In genomic region chr2:126692241-126692640, GRCh38 we compare ENCODE assay signal across 1 cellular context. TPM values are rescaled to one million over a fixed set of nuclear protein-coding genes. Genes with fewer than 3 reads are reported as not detected.
"Had no signal": no experiment of that assay in that cellular context is flagged by ENCODE, and none has a peak within 500 bp of the region (broad histone marks: within the 10 kb centered on the region; RNA-seq: fewer than 3 reads in every experiment).

No MANE protein-coding gene starts in this region.

RNA-seq across cellular contexts. Expression of gene GYPC, which starts 36.3 kb away (rescaled TPM):
- total RNA-seq: PC-3 had no signal
